ENCODE assay signal across 10 cellular contexts in the genomic region with DNA sequence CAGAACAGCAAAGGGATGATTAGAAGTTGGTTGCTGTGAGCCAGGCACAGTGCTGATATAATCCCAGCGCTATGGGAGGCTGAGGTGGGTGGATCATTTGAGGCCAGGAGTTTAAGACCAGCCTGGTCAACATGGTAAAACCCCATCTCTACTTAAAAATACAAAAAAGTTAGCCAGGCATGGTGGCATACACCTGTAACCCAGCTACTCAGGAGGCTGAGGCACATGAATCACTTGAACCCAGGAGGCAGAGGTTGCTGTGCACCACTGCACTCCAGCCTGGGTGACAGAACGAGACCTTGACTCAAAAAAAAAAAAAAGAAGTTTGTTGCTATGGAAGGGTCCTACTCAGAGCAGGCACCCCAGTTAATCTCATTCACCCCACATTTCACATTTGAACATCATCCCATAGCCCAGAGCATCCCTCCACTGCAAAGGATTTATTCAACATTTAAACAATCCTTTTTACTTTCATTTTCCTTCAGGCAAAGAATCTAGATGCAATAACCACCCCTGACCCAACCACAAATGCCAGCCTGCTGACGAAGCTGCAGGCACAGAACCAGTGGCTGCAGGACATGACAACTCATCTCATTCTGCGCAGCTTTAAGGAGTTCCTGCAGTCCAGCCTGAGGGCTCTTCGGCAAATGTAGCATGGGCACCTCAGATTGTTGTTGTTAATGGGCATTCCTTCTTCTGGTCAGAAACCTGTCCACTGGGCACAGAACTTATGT.
DNase-seq lines count a peak whose midpoint lies in the region; ATAC-seq and TF ChIP-seq lines count a peak whose summit lies in the region.
"Had no signal": no experiment of that assay in that cellular context is flagged by ENCODE, and none has a peak within 500 bp of the region (broad histone marks: within the 10 kb centered on the region; RNA-seq: fewer than 3 reads in every experiment).

No MANE protein-coding gene starts in this region.

- peaks cover 23% of the 10 kb centered on the region for H3K36me3 ChIP-seq in ACC112 (ENCODE audit: insufficient read depth, low read length)
- H3K36me3 ChIP-seq: adrenal gland had no signal

- TF ChIP-seq CTCF in fibroblast of pulmonary artery (IDR thresholded peaks at IDR 0.05; ENCODE audit: low read length, missing control alignments) = no peak

- H3K4me3 ChIP-seq in ACC112 (ENCODE audit: low read depth, low read length) = peak overlapping the region; percentile 23; the same call in 1 of the 2 replicates
- H3K4me3 ChIP-seq in fibroblast of pulmonary artery (replicated peaks; ENCODE audit: low read depth, low read length) = no peak overlapping the region
- H3K4me3 ChIP-seq: adrenal gland had no signal

- H3K27ac ChIP-seq in ACC112 (ENCODE audit: low read depth, low read length) = peak overlapping the region; percentile 96
- H3K27ac ChIP-seq: adrenal gland had no signal

- H3K79me2 ChIP-seq in ACC112 (ENCODE audit: control insufficient read depth, insufficient read depth, low read length, unreplicated experiment) = peaks cover 22% of the 10 kb centered on the region

- ATAC-seq in HG03025 (IDR thresholded peaks at IDR 0.05; ENCODE audit: low FRiP score, unreplicated experiment) (no peak), HG03108 (IDR thresholded peaks at IDR 0.05; ENCODE audit: unreplicated experiment) (no peak), GM21825 (IDR thresholded peaks at IDR 0.05; ENCODE audit: unreplicated experiment) (no peak)

- peaks cover 31% of the 10 kb centered on the region for H3K4me1 ChIP-seq in ACC112 (ENCODE audit: control insufficient read depth, insufficient read depth, low read length, unreplicated experiment)

- peak; percentile 78 for DNase-seq in HCEC 1CT
- DNase-seq in SW480 (ENCODE audit: low spot score) = peak; percentile 58
- peak; percentile 51 for DNase-seq in fibroblast of pulmonary artery (ENCODE audit: low read depth)
- no peak for DNase-seq in SHP77 treated with DMSO at 0.1 percent for 48 hours (lab: John Stamatoyannopoulos, UW)
- DNase-seq: NCI-H1694 treated with DMSO at 0.1 percent for 48 hours had no signal

- H2AFZ ChIP-seq in ACC112 (ENCODE audit: low read length, unreplicated experiment) = no peak overlapping the region

- no peaks in the 10 kb centered on the region for H3K27me3 ChIP-seq in ACC112 (ENCODE audit: insufficient read depth, low read length)
- H3K27me3 ChIP-seq: adrenal gland had no signal
